ENCODE assay signal across 8 cellular contexts in the genomic region with DNA sequence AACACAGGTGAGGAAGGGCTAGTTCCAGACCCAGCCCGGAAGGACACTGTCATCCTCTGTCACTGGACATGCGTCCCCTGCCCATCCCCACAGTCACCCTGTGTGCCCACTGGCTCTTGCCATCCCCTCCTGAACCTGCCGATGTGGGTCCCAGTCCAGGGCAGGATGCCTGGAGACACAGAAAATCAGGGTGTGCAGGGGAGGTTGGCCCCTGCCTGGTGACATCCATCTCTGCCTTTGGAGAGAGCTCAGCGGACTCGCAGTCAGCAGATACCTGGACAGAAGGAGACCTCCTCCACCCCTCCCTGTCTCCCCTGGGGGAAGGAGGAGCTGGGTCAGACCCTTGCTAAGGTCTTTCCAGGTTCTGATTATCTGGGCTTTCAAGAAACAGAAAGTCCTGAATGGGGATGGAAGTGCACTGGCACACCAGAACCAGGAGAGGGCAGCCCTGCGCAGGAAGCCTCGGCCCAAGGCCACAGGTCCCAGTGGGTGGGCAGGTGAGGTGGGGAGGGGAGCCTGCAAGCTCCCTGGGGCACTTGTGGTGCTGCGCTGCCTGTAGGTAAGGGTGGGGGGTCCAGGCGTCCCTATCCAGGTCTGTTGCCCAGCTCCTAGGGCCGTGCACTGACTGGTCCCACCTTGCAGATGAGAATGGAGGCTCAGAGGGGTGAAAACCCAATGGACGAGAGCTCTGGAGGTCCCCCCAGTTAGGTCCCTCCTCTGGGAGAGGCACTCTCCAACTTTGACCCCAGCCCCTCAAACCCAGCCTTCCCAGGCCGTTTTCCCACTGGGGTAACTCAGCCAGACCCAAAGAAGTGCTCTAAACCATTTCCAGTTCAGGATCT. TPM values are rescaled to one million over a fixed set of nuclear protein-coding genes. Genes with fewer than 3 reads are reported as not detected.
DNase-seq lines count a peak whose midpoint lies in the region; ATAC-seq and TF ChIP-seq lines count a peak whose summit lies in the region.

No MANE protein-coding gene starts in this region.

- peaks cover 13% of the 10 kb centered on the region for H3K9me3 Mint-ChIP-seq in activated CD8-positive, alpha-beta memory T cell treated with anti-CD3 and anti-CD28 coated beads, Interleukin-2, amount 10 ng/mL, durations not matched to agents 7 days and 5 days (ENCODE audit: low read depth)
- no peaks in the 10 kb centered on the region for H3K9me3 Mint-ChIP-seq in progenitor cell of endocrine pancreas (ENCODE audit: low read depth)

- no peak overlapping the region for H3K4me3 Mint-ChIP-seq in activated CD8-positive, alpha-beta memory T cell treated with anti-CD3 and anti-CD28 coated beads, Interleukin-2, amount 10 ng/mL, durations not matched to agents 7 days and 5 days
- no peak overlapping the region for H3K4me3 Mint-ChIP-seq in progenitor cell of endocrine pancreas (ENCODE audit: low read depth)

- peaks cover 3% of the 10 kb centered on the region for H3K27me3 Mint-ChIP-seq in activated CD8-positive, alpha-beta memory T cell treated with anti-CD3 and anti-CD28 coated beads, Interleukin-2, amount 10 ng/mL, durations not matched to agents 7 days and 5 days
- peaks cover 33% of the 10 kb centered on the region for H3K27me3 Mint-ChIP-seq in progenitor cell of endocrine pancreas

- no peak overlapping the region for H3K4me3 ChIP-seq in NB4 (ENCODE audit: low read depth, low read length)
- no peak overlapping the region for H3K4me3 ChIP-seq in foreskin fibroblast (ENCODE audit: low read depth in 1 of 2, low read length in 2 of 2)

- H3K4me1 Mint-ChIP-seq in activated CD8-positive, alpha-beta memory T cell treated with anti-CD3 and anti-CD28 coated beads, Interleukin-2, amount 10 ng/mL, durations not matched to agents 7 days and 5 days = no peaks in the 10 kb centered on the region
- no peaks in the 10 kb centered on the region for H3K4me1 Mint-ChIP-seq in progenitor cell of endocrine pancreas (ENCODE audit: low read depth)

- H3K36me3 Mint-ChIP-seq in activated CD8-positive, alpha-beta memory T cell treated with anti-CD3 and anti-CD28 coated beads, Interleukin-2, amount 10 ng/mL, durations not matched to agents 7 days and 5 days = no peaks in the 10 kb centered on the region
- H3K36me3 Mint-ChIP-seq in progenitor cell of endocrine pancreas (ENCODE audit: insufficient read depth) = no peaks in the 10 kb centered on the region

- TF ChIP-seq CTCF in NB4 (IDR thresholded peaks at IDR 0.05; ENCODE audit: low read depth, low read length) = peak; percentile 71
- peak; percentile 90 for TF ChIP-seq CTCF in foreskin fibroblast (IDR thresholded peaks at IDR 0.05; ENCODE audit: low read depth, low read length)
- peak; percentile 79 for TF ChIP-seq CTCF in progenitor cell of endocrine pancreas (IDR thresholded peaks at IDR 0.05; ENCODE audit: unreplicated experiment)

- CTCF ChIA-PET in activated CD8-positive, alpha-beta memory T cell treated with anti-CD3 and anti-CD28 coated beads, Interleukin-2, amount 10 ng/mL, durations not matched to agents 7 days and 5 days (lab: Charles Lee) = interaction anchor here (0.9 to 1.4 kb wide), 3 partner anchors 9 to 216 kb away, joined by 3 to 8 read pairs (median 3); no protein-coding TSS in a partner anchor

- TF ChIP-seq POLR2A in NB4 (IDR thresholded peaks at IDR 0.05; ENCODE audit: extremely low read depth, insufficient read length) = no peak

- no peak overlapping the region for H3K27ac Mint-ChIP-seq in activated CD8-positive, alpha-beta memory T cell treated with anti-CD3 and anti-CD28 coated beads, Interleukin-2, amount 10 ng/mL, durations not matched to agents 7 days and 5 days
- H3K27ac Mint-ChIP-seq in progenitor cell of endocrine pancreas = no peak overlapping the region

- ATAC-seq in activated CD8-positive, alpha-beta memory T cell treated with anti-CD3 and anti-CD28 coated beads, Interleukin-2, amount 10 ng/mL, durations not matched to agents 7 days and 5 days = peak; percentile 54

- DNase-seq in NCI-H2227 (lab: John Stamatoyannopoulos, UW; ENCODE audit: unreplicated experiment) = peak; percentile 38
- no peak for DNase-seq in NCI-H2227 treated with DMSO at 0.1 percent for 48 hours (lab: John Stamatoyannopoulos, UW)
- peak; percentile 42 for DNase-seq in NB4 (ENCODE audit: low read depth)
- peak; percentile 48 for DNase-seq in activated CD8-positive, alpha-beta memory T cell treated with anti-CD3 and anti-CD28 coated beads, Interleukin-2, amount 10 ng/mL, durations not matched to agents 7 days and 5 days
- peak; percentile 16 to 64 for DNase-seq in foreskin fibroblast
- peak; percentile 62 for DNase-seq in progenitor cell of endocrine pancreas (ENCODE audit: low spot score, unreplicated experiment)
- DNase-seq in activated gamma-delta T cell (lab: John Stamatoyannopoulos, UW) = no peak
- no peak for DNase-seq in foreskin melanocyte

RNA-seq across cellular contexts. Expression of a gene that starts 9.7 kb away (rescaled TPM):
- total RNA-seq in activated CD8-positive, alpha-beta memory T cell treated with anti-CD3 and anti-CD28 coated beads, Interleukin-2, amount 10 ng/mL, durations not matched to agents 7 days and 5 days = not detected
- not detected in 2 replicates for total RNA-seq in progenitor cell of endocrine pancreas

RNA-seq across cellular contexts. Expression of a gene that starts 14.1 kb away (rescaled TPM):
- total RNA-seq in activated CD8-positive, alpha-beta memory T cell treated with anti-CD3 and anti-CD28 coated beads, Interleukin-2, amount 10 ng/mL, durations not matched to agents 7 days and 5 days = 100 to 1,000 TPM in 1 of 2 experiments, 10 to 100 TPM in 1; 80.4 to 112 TPM
- total RNA-seq in progenitor cell of endocrine pancreas = 115 and 128 TPM in 2 replicates

Comparison
In these comparisons a context has a peak if more than half of its experiments do, and no peak if none do; other contexts are left out.
1. DNase-seq: peak in NCI-H2227 (single experiment), NB4 (single experiment), activated CD8-positive, alpha-beta memory T cell treated with anti-CD3 and anti-CD28 coated beads, Interleukin-2, amount 10 ng/mL, durations not matched to agents 7 days and 5 days (single experiment), foreskin fibroblast (2 of 2) and progenitor cell of endocrine pancreas (single experiment); none in NCI-H2227 treated with DMSO at 0.1 percent for 48 hours (single experiment), activated gamma-delta T cell (single experiment) and foreskin melanocyte (single experiment).
2. Peak in every context shown above with its lines, with median percentiles within 50 percentile points of each other: CTCF ChIP-seq.